Comparison of ENCODE assay signal across 1 cellular context in genomic region chr2:47037678-47038077, GRCh38.
A peak's percentile ranks its signal among the peaks of the same experiment; 100 is the strongest.
TF ChIP-seq lines count a peak whose summit lies in the region.

No MANE protein-coding gene starts in this region.

TF ChIP-seq in HepG2, 621 proteins besides CTCF, POLR2A, EP300 and RAD21 (continued from another document):
- TF ChIP-seq TFE3 (CRISPR knock-in tag; IDR thresholded peaks at IDR 0.05) (peak; percentile 42; the same call in 1 of the 2 replicates), NCOA2 (CRISPR knock-in tag; IDR thresholded peaks at IDR 0.05) (peak; percentile 30; the same call in 1 of the 2 replicates), IKZF5 (CRISPR knock-in tag; IDR thresholded peaks at IDR 0.05) (no peak), SIX4 (CRISPR knock-in tag; IDR thresholded peaks at IDR 0.05) (0 out of 2 replicates have a peak, but pooled peaks have one; percentile 19), AKAP8 (CRISPR knock-in tag; IDR thresholded peaks at IDR 0.05) (peak; percentile 33; the same call in 1 of the 2 replicates), BCL6 (CRISPR knock-in tag; IDR thresholded peaks at IDR 0.05) (0 out of 2 replicates have a peak, but pooled peaks have one; percentile 16), THAP11 (CRISPR knock-in tag; IDR thresholded peaks at IDR 0.05) (no peak), ATF2 (CRISPR knock-in tag; IDR thresholded peaks at IDR 0.05) (peak; percentile 66; the same call in 1 of the 2 replicates), KDM2A (CRISPR knock-in tag; IDR thresholded peaks at IDR 0.05; ENCODE audit: borderline replicate concordance, low read depth) (0 out of 2 replicates have a peak, but pooled peaks have one; percentile 19), HNRNPL (IDR thresholded peaks at IDR 0.05; ENCODE audit: low read depth, low read length) (0 out of 2 replicates have a peak, but pooled peaks have one; percentile 23), SAP130 (CRISPR knock-in tag; IDR thresholded peaks at IDR 0.05; ENCODE audit: low read depth) (peak; percentile 40)
TF ChIP-seq in HepG2: peak in this region for 38.
